9 cellular contexts compared by ENCODE assay signal in the genomic region with DNA sequence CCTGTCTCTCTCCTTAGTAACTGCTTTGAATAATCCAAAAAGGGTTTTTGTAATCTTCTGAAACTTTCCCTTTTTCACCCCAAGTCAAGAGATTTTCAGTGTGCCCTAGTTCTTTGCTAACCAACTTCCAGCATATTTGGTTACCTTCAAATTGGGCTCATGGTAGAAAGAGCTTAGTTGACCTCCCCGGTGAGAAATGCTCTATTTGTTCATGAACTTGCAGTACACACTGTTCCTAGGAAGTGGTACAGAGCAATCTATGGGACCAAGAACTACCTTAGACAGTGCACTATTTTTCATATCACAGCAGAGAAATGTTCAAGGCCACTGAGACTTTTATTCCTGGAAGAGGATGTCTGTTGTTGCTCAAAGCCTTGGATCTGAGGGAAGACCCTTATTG. TPM values are rescaled to one million over a fixed set of nuclear protein-coding genes. Genes with fewer than 3 reads are reported as not detected.
DNase-seq lines count a peak whose midpoint lies in the region; ATAC-seq and TF ChIP-seq lines count a peak whose summit lies in the region.
"Had no signal": no experiment of that assay in that cellular context is flagged by ENCODE, and none has a peak within 500 bp of the region (broad histone marks: within the 10 kb centered on the region; RNA-seq: fewer than 3 reads in every experiment).

No MANE protein-coding gene starts in this region.

- no peak for ATAC-seq in activated CD8-positive, alpha-beta memory T cell treated with anti-CD3 and anti-CD28 coated beads, Interleukin-2, amount 10 ng/mL, durations not matched to agents 7 days and 5 days
- ATAC-seq in GM18511 (IDR thresholded peaks at IDR 0.05; ENCODE audit: unreplicated experiment), result no peak

- TF ChIP-seq CTCF in hepatocyte (IDR thresholded peaks at IDR 0.05; ENCODE audit: poor library complexity) (no peak), suprapubic skin (IDR thresholded peaks at IDR 0.05) (no peak)

- peaks cover 27% of the 10 kb centered on the region for H3K79me2 ChIP-seq in hepatocyte

- H3K27me3 Mint-ChIP-seq in activated CD8-positive, alpha-beta memory T cell treated with anti-CD3 and anti-CD28 coated beads, Interleukin-2, amount 10 ng/mL, durations not matched to agents 7 days and 5 days, result no peaks in the 10 kb centered on the region
- peaks cover 2% of the 10 kb centered on the region for H3K27me3 Mint-ChIP-seq in activated T-helper 1 cell treated with anti-CD3 and anti-CD28 coated beads, Interleukin-12 subunit alpha, Interleukin-12 subunit beta, Interleukin-2, Interleukin-4 antibody, amounts not matched to agents 30 ng/mL and 10 ng/mL and 1 ng/mL, durations not matched to agents 14 hours and 24 hours and 36 hours (ENCODE audit: insufficient read depth)

- intact Hi-C loops in activated T-helper 1 cell treated with anti-CD3 and anti-CD28 coated beads, Interleukin-12 subunit alpha, Interleukin-12 subunit beta, Interleukin-2, Interleukin-4 antibody, amounts not matched to agents 30 ng/mL and 10 ng/mL and 1 ng/mL, durations not matched to agents 14 hours and 24 hours and 36 hours (cut with micrococcal nuclease), result loop anchor here (1.0 to 5.0 kb wide), 2 partner anchors 165 to 254 kb away; a partner anchor contains a TSS

- H3K27ac ChIP-seq in hepatocyte (peak overlapping the region; percentile 91), suprapubic skin (peak overlapping the region; percentile 77)

- H3K4me3 ChIP-seq in hepatocyte (peak overlapping the region; percentile 44), suprapubic skin (no peak overlapping the region)

- no peak overlapping the region for H2AFZ ChIP-seq in hepatocyte

- peaks cover 40% of the 10 kb centered on the region for H3K4me1 Mint-ChIP-seq in activated CD8-positive, alpha-beta memory T cell treated with anti-CD3 and anti-CD28 coated beads, Interleukin-2, amount 10 ng/mL, durations not matched to agents 7 days and 5 days
- H3K4me1 Mint-ChIP-seq in activated T-helper 1 cell treated with anti-CD3 and anti-CD28 coated beads, Interleukin-12 subunit alpha, Interleukin-12 subunit beta, Interleukin-2, Interleukin-4 antibody, amounts not matched to agents 30 ng/mL and 10 ng/mL and 1 ng/mL, durations not matched to agents 14 hours and 24 hours and 36 hours (ENCODE audit: low read depth), result peaks cover 41% of the 10 kb centered on the region

- H3K27ac Mint-ChIP-seq in activated CD8-positive, alpha-beta memory T cell treated with anti-CD3 and anti-CD28 coated beads, Interleukin-2, amount 10 ng/mL, durations not matched to agents 7 days and 5 days, result peak overlapping the region; percentile 100
- H3K27ac Mint-ChIP-seq in activated T-helper 1 cell treated with anti-CD3 and anti-CD28 coated beads, Interleukin-12 subunit alpha, Interleukin-12 subunit beta, Interleukin-2, Interleukin-4 antibody, amounts not matched to agents 30 ng/mL and 10 ng/mL and 1 ng/mL, durations not matched to agents 14 hours and 24 hours and 36 hours, result peak overlapping the region; percentile 96

- H3K4me1 ChIP-seq in hepatocyte (ENCODE audit: insufficient read depth), result peaks cover 13% of the 10 kb centered on the region
- peaks cover 24% of the 10 kb centered on the region for H3K4me1 ChIP-seq in suprapubic skin

- no peaks in the 10 kb centered on the region for H3K9me3 ChIP-seq in hepatocyte (ENCODE audit: low read depth)
- no peaks in the 10 kb centered on the region for H3K9me3 ChIP-seq in suprapubic skin

- H3K4me3 Mint-ChIP-seq in activated CD8-positive, alpha-beta memory T cell treated with anti-CD3 and anti-CD28 coated beads, Interleukin-2, amount 10 ng/mL, durations not matched to agents 7 days and 5 days, result peak overlapping the region; percentile 85
- H3K4me3 Mint-ChIP-seq in activated T-helper 1 cell treated with anti-CD3 and anti-CD28 coated beads, Interleukin-12 subunit alpha, Interleukin-12 subunit beta, Interleukin-2, Interleukin-4 antibody, amounts not matched to agents 30 ng/mL and 10 ng/mL and 1 ng/mL, durations not matched to agents 14 hours and 24 hours and 36 hours, result peak overlapping the region; percentile 91

- H3K27me3 ChIP-seq in hepatocyte (no peaks in the 10 kb centered on the region), suprapubic skin (no peaks in the 10 kb centered on the region)

- H3K36me3 ChIP-seq in hepatocyte (replicated peaks; ENCODE audit: insufficient read depth, low read depth), result no peaks in the 10 kb centered on the region
- peaks cover 37% of the 10 kb centered on the region for H3K36me3 ChIP-seq in suprapubic skin

- H3K9me2 ChIP-seq in hepatocyte (replicated peaks; ENCODE audit: insufficient read depth), result no peaks in the 10 kb centered on the region

- 77% methylated on average over 1 of the region's 1 CpG for WGBS in hepatocyte (ENCODE audit: low lambda C conversion rate, missing lambda C conversion rate)
- 75% methylated on average over 1 of the region's 1 CpG for WGBS in suprapubic skin

- no peak for TF ChIP-seq EP300 in suprapubic skin (IDR thresholded peaks at IDR 0.05)

- TF ChIP-seq POLR2A in suprapubic skin (IDR thresholded peaks at IDR 0.05), result no peak

- no peak for DNase-seq in activated CD8-positive, alpha-beta memory T cell treated with anti-CD3 and anti-CD28 coated beads, Interleukin-2, amount 10 ng/mL, durations not matched to agents 7 days and 5 days
- no peak for DNase-seq in activated CD8-positive, alpha-beta memory T cell treated with anti-CD3 and anti-CD28 coated beads, Interleukin-2, amount 50 U/mL, for 4 hours
- no peak for DNase-seq in activated T-helper 1 cell treated with anti-CD3 and anti-CD28 coated beads, Interleukin-12 subunit alpha, Interleukin-12 subunit beta, Interleukin-2, Interleukin-4 antibody, amounts not matched to agents 30 ng/mL and 10 ng/mL and 1 ng/mL, durations not matched to agents 14 hours and 24 hours and 36 hours (ENCODE audit: low spot score)
- DNase-seq in hepatocyte (ENCODE audit: low spot score) (no peak), suprapubic skin (ENCODE audit: low spot score in 2 of 2) (no peak), COR-L47 (lab: John Stamatoyannopoulos, UW) (no peak)
- no peak for DNase-seq in stimulated activated naive CD4-positive, alpha-beta T cell treated with Interleukin-2 at 50 U/mL for 16 hours (lab: John Stamatoyannopoulos, UW)
- DNase-seq: NCI-H748 treated with DMSO at 0.1 percent for 48 hours had no signal

- CTCF ChIA-PET in activated CD8-positive, alpha-beta memory T cell treated with anti-CD3 and anti-CD28 coated beads, Interleukin-2, amount 10 ng/mL, durations not matched to agents 7 days and 5 days (lab: Charles Lee), result interaction anchor here (0.7 to 7.8 kb wide), 10 partner anchors 9 to 121 kb away, joined by 3 to 65 read pairs (median 7); a partner anchor contains a TSS

- H4K20me1 ChIP-seq in hepatocyte (ENCODE audit: insufficient read depth, poor library complexity, severe bottlenecking), result no peaks in the 10 kb centered on the region

- peaks cover 35% of the 10 kb centered on the region for H3K36me3 Mint-ChIP-seq in activated CD8-positive, alpha-beta memory T cell treated with anti-CD3 and anti-CD28 coated beads, Interleukin-2, amount 10 ng/mL, durations not matched to agents 7 days and 5 days
- H3K36me3 Mint-ChIP-seq in activated T-helper 1 cell treated with anti-CD3 and anti-CD28 coated beads, Interleukin-12 subunit alpha, Interleukin-12 subunit beta, Interleukin-2, Interleukin-4 antibody, amounts not matched to agents 30 ng/mL and 10 ng/mL and 1 ng/mL, durations not matched to agents 14 hours and 24 hours and 36 hours (ENCODE audit: low read depth), result peaks cover 29% of the 10 kb centered on the region

- H3K4me2 ChIP-seq in hepatocyte, result peak overlapping the region; percentile 81

- no peaks in the 10 kb centered on the region for H3K9me3 Mint-ChIP-seq in activated CD8-positive, alpha-beta memory T cell treated with anti-CD3 and anti-CD28 coated beads, Interleukin-2, amount 10 ng/mL, durations not matched to agents 7 days and 5 days (ENCODE audit: low read depth)
- no peaks in the 10 kb centered on the region for H3K9me3 Mint-ChIP-seq in activated T-helper 1 cell treated with anti-CD3 and anti-CD28 coated beads, Interleukin-12 subunit alpha, Interleukin-12 subunit beta, Interleukin-2, Interleukin-4 antibody, amounts not matched to agents 30 ng/mL and 10 ng/mL and 1 ng/mL, durations not matched to agents 14 hours and 24 hours and 36 hours

RNA-seq across cellular contexts. Expression of a gene that starts 1.7 kb away (rescaled TPM):
- total RNA-seq in activated CD8-positive, alpha-beta memory T cell treated with anti-CD3 and anti-CD28 coated beads, Interleukin-2, amount 10 ng/mL, durations not matched to agents 7 days and 5 days, result 100 to 1,000 TPM in 1 of 2 experiments, 10 to 100 TPM in 1; 98.8 to 129 TPM
- 116 and 127 TPM in 2 replicates for total RNA-seq in activated T-helper 1 cell treated with anti-CD3 and anti-CD28 coated beads, Interleukin-12 subunit alpha, Interleukin-12 subunit beta, Interleukin-2, Interleukin-4 antibody, amounts not matched to agents 30 ng/mL and 10 ng/mL and 1 ng/mL, durations not matched to agents 14 hours and 24 hours and 36 hours
- 60.5 and 61.6 TPM in 2 replicates for total RNA-seq in hepatocyte
- 73.7 and 78.9 TPM in 2 replicates for polyA plus RNA-seq in hepatocyte
- total RNA-seq in suprapubic skin, result 10 to 100 TPM; 54.7 to 71.8 (median 68.9) TPM

RNA-seq across cellular contexts. Expression of a gene that starts 2.5 kb away (rescaled TPM):
- 100 to 1,000 TPM in 1 of 2 experiments, 10 to 100 TPM in 1; 89.1 to 125 TPM for total RNA-seq in activated CD8-positive, alpha-beta memory T cell treated with anti-CD3 and anti-CD28 coated beads, Interleukin-2, amount 10 ng/mL, durations not matched to agents 7 days and 5 days
- 27.2 and 32.5 TPM in 2 replicates for total RNA-seq in activated T-helper 1 cell treated with anti-CD3 and anti-CD28 coated beads, Interleukin-12 subunit alpha, Interleukin-12 subunit beta, Interleukin-2, Interleukin-4 antibody, amounts not matched to agents 30 ng/mL and 10 ng/mL and 1 ng/mL, durations not matched to agents 14 hours and 24 hours and 36 hours
- total RNA-seq in hepatocyte (7.5 and 8.5 TPM in 2 replicates), suprapubic skin (1 to 10 TPM; 4.8 to 8.9 (median 5.9) TPM)
- polyA plus RNA-seq in hepatocyte, result 18.2 and 20.6 TPM in 2 replicates

RNA-seq across cellular contexts. Expression of a gene that starts 12.9 kb away (rescaled TPM):
- total RNA-seq in activated CD8-positive, alpha-beta memory T cell treated with anti-CD3 and anti-CD28 coated beads, Interleukin-2, amount 10 ng/mL, durations not matched to agents 7 days and 5 days, result under 1 TPM in 1 of 2 experiments, not detected in 1; 0.12 TPM
- total RNA-seq in activated T-helper 1 cell treated with anti-CD3 and anti-CD28 coated beads, Interleukin-12 subunit alpha, Interleukin-12 subunit beta, Interleukin-2, Interleukin-4 antibody, amounts not matched to agents 30 ng/mL and 10 ng/mL and 1 ng/mL, durations not matched to agents 14 hours and 24 hours and 36 hours, result 1.6 and 1.7 TPM in 2 replicates
- total RNA-seq in hepatocyte, result 1.6 and 2.6 TPM in 2 replicates
- 10.2 and 19.1 TPM in 2 replicates for polyA plus RNA-seq in hepatocyte
- 1 to 10 TPM in 2 of 4 donors, under 1 TPM in 1, not detected in 1; 0.72 to 1.5 (median 1.4) TPM for total RNA-seq in suprapubic skin

RNA-seq across cellular contexts. Expression of a gene that starts 13.7 kb away (rescaled TPM):
- 1,000 to 10,000 TPM; 1,086 to 1,277 TPM for total RNA-seq in activated CD8-positive, alpha-beta memory T cell treated with anti-CD3 and anti-CD28 coated beads, Interleukin-2, amount 10 ng/mL, durations not matched to agents 7 days and 5 days
- total RNA-seq in activated T-helper 1 cell treated with anti-CD3 and anti-CD28 coated beads, Interleukin-12 subunit alpha, Interleukin-12 subunit beta, Interleukin-2, Interleukin-4 antibody, amounts not matched to agents 30 ng/mL and 10 ng/mL and 1 ng/mL, durations not matched to agents 14 hours and 24 hours and 36 hours, result 1,427 and 1,438 TPM in 2 replicates
- 571 and 614 TPM in 2 replicates for total RNA-seq in hepatocyte
- 891 and 918 TPM in 2 replicates for polyA plus RNA-seq in hepatocyte
- total RNA-seq in suprapubic skin, result 100 to 1,000 TPM; 185 to 498 (median 405) TPM

RNA-seq across cellular contexts. Expression of a gene that starts 19.5 kb away (rescaled TPM):
- 10 to 100 TPM; 10.5 to 14.4 TPM for total RNA-seq in activated CD8-positive, alpha-beta memory T cell treated with anti-CD3 and anti-CD28 coated beads, Interleukin-2, amount 10 ng/mL, durations not matched to agents 7 days and 5 days
- 3.4 and 4.7 TPM in 2 replicates for total RNA-seq in activated T-helper 1 cell treated with anti-CD3 and anti-CD28 coated beads, Interleukin-12 subunit alpha, Interleukin-12 subunit beta, Interleukin-2, Interleukin-4 antibody, amounts not matched to agents 30 ng/mL and 10 ng/mL and 1 ng/mL, durations not matched to agents 14 hours and 24 hours and 36 hours
- total RNA-seq in hepatocyte (10.8 and 14.1 TPM in 2 replicates), suprapubic skin (10 to 100 TPM in 1 of 4 donors, 1 to 10 TPM in 3; 3.0 to 16.5 (median 7.5) TPM)
- 11.0 and 13.8 TPM in 2 replicates for polyA plus RNA-seq in hepatocyte
